Comparison of ENCODE assay signal across 17 cellular contexts in genomic region chr12:111250251-111250881, GRCh38.
DNase-seq lines count a peak whose midpoint lies in the region; ATAC-seq and TF ChIP-seq lines count a peak whose summit lies in the region.
"Had no signal": no experiment of that assay in that cellular context is flagged by ENCODE, and none has a peak within 500 bp of the region (broad histone marks: within the 10 kb centered on the region; RNA-seq: fewer than 3 reads in every experiment).

No MANE protein-coding gene starts in this region.

- no peak for TF ChIP-seq CTCF in SK-N-SH (IDR thresholded peaks at IDR 0.05)
- no peak for TF ChIP-seq CTCF in thyroid gland (IDR thresholded peaks at IDR 0.05)
- TF ChIP-seq CTCF in OCI-LY7 (conservative IDR thresholded peaks at IDR 0.05; ENCODE audit: low read length): no peak

- H3K4ac ChIP-seq in neuronal stem cell (ENCODE audit: low read length): no peak overlapping the region

- no peak for TF ChIP-seq POLR2A in thyroid gland (IDR thresholded peaks at IDR 0.05)

- no peaks in the 10 kb centered on the region for H3K79me1 ChIP-seq in neuronal stem cell (ENCODE audit: low read depth, low read length)

- intact Hi-C loops in thyroid gland (cut with DNase I): no loop called here
- intact Hi-C loops in OCI-LY7 (cut with micrococcal nuclease; ENCODE audit: unreplicated experiment): no loop called here

- no peak overlapping the region for H2BK15ac ChIP-seq in neuronal stem cell (ENCODE audit: low read length)

- H3K79me2 ChIP-seq in SK-N-SH (ENCODE audit: insufficient read depth): no peaks in the 10 kb centered on the region
- H3K79me2 ChIP-seq in OCI-LY7 (ENCODE audit: insufficient read depth, low read depth, low read length): no peaks in the 10 kb centered on the region

- H4K20me1 ChIP-seq in SK-N-SH (ENCODE audit: insufficient read depth) (no peaks in the 10 kb centered on the region), OCI-LY7 (ENCODE audit: insufficient read depth, low read length) (no peaks in the 10 kb centered on the region)
- H4K20me1 ChIP-seq: BLaER1 had no signal

- no peak overlapping the region for H2BK5ac ChIP-seq in neuronal stem cell (ENCODE audit: low read length)

- WGBS in SK-N-SH (ENCODE audit: low lambda C conversion rate): 60% methylated on average over 11 of the region's 11 CpGs
- no CpG with 5 or more reads among the region's 11 CpGs for WGBS in neuronal stem cell (ENCODE audit: extremely low coverage in 2 of 2, insufficient read length in 2 of 2, insufficient replicate concordance in 1 of 2), 2 donors
- WGBS in thyroid gland, 2 donors: 85 to 88% methylated on average over 10 of the region's 11 CpGs

- no peaks in the 10 kb centered on the region for H3K27me3 ChIP-seq in SK-N-SH (ENCODE audit: insufficient read depth)
- H3K27me3 ChIP-seq in neuronal stem cell (ENCODE audit: control insufficient read depth in 3 of 3, insufficient read depth in 3 of 3, low read depth in 1 of 3, low read length in 3 of 3): no peaks in the 10 kb centered on the region
- no peaks in the 10 kb centered on the region for H3K27me3 ChIP-seq in thyroid gland
- H3K27me3 ChIP-seq: BLaER1 had no signal

- CTCF ChIA-PET in SK-N-SH (lab: Yijun Ruan, JAX) (interaction anchor here (0.7 to 2.0 kb wide), 2 partner anchors 17 to 217 kb away, joined by 3 to 9 read pairs; no protein-coding TSS in a partner anchor), OCI-LY7 (lab: Charles Lee; ENCODE audit: unreplicated experiment) (no interaction called here)

- no peak overlapping the region for H2BK120ac ChIP-seq in neuronal stem cell (ENCODE audit: low read depth, low read length)

- no peaks in the 10 kb centered on the region for H3F3A ChIP-seq in SK-N-SH (replicated peaks; ENCODE audit: insufficient read depth)

- H4K8ac ChIP-seq in neuronal stem cell (ENCODE audit: low read depth, low read length): no peak overlapping the region

- H3K36me3 ChIP-seq in SK-N-SH (replicated peaks in 1 of 2; ENCODE audit: control insufficient read depth in 1 of 2, insufficient read depth in 2 of 2, low read length in 1 of 2) (no peaks in the 10 kb centered on the region), neuronal stem cell (replicated peaks in 1 of 2; ENCODE audit: control insufficient read depth in 2 of 2, insufficient read depth in 2 of 2, low read length in 2 of 2) (no peaks in the 10 kb centered on the region), thyroid gland (no peaks in the 10 kb centered on the region), OCI-LY7 (ENCODE audit: insufficient read depth, low read length) (no peaks in the 10 kb centered on the region)
- H3K36me3 ChIP-seq: BLaER1 had no signal

- no peak overlapping the region for H2BK12ac ChIP-seq in neuronal stem cell (ENCODE audit: low read length)

- TF ChIP-seq RAD21 in SK-N-SH (IDR thresholded peaks at IDR 0.05; ENCODE audit: low read length): no peak

- no peak overlapping the region for H3K23ac ChIP-seq in neuronal stem cell (ENCODE audit: low read depth, low read length, poor library complexity)

- peak overlapping the region; percentile 23 for H3K18ac ChIP-seq in neuronal stem cell (ENCODE audit: low read length)

- H2AK5ac ChIP-seq in neuronal stem cell (ENCODE audit: low read depth, low read length): no peak overlapping the region

- ATAC-seq in SK-N-SH treated with all-trans-retinoic acid at 6 μM for 48 hours (no peak), HG03378 (IDR thresholded peaks at IDR 0.05; ENCODE audit: unreplicated experiment) (no peak)
- ATAC-seq: CD8-positive, alpha-beta T cell had no signal

- H2AFZ ChIP-seq in SK-N-SH (ENCODE audit: low read depth) (no peak overlapping the region), neuronal stem cell (ENCODE audit: low read length) (no peak overlapping the region), OCI-LY7 (ENCODE audit: low read length) (no peak overlapping the region)

- H3K14ac ChIP-seq in neuronal stem cell (ENCODE audit: low read length): no peak overlapping the region

- DNase-seq in SK-N-SH: peak; percentile 37
- DNase-seq in neuronal stem cell (ENCODE audit: low spot score): no peak
- DNase-seq in thyroid gland: peak; percentile 26 to 44
- DNase-seq in OCI-LY7 (ENCODE audit: low spot score): no peak
- DNase-seq: Caco-2; CD4-positive, CD25-positive, alpha-beta regulatory T cell; CD8-positive, alpha-beta T cell; DMS53; DMS79 treated with DMSO at 0.1 percent for 48 hours; GF-D8; H7; HCEC 1CT had no signal

- H3K4me2 ChIP-seq in SK-N-SH: no peak overlapping the region
- H3K4me2 ChIP-seq in neuronal stem cell (ENCODE audit: insufficient read depth, low read length, poor library complexity, severe bottlenecking): no peak overlapping the region
- no peak overlapping the region for H3K4me2 ChIP-seq in OCI-LY7 (ENCODE audit: low read length)
- H3K4me2 ChIP-seq: BLaER1 had no signal

- H4K91ac ChIP-seq in neuronal stem cell (ENCODE audit: low read depth, low read length, poor library complexity): no peak overlapping the region

- peaks cover 0 to 18% of the 10 kb centered on the region in 2 experiments; a peak in 1 of 4 replicates for H3K4me1 ChIP-seq in SK-N-SH (ENCODE audit: control insufficient read depth in 1 of 2, insufficient read depth in 2 of 2, low read depth in 1 of 2, low read length in 1 of 2)
- peaks cover 5 to 17% of the 10 kb centered on the region in 2 donors for H3K4me1 ChIP-seq in neuronal stem cell (ENCODE audit: control insufficient read depth in 2 of 2, insufficient read depth in 1 of 2, low read depth in 1 of 2, low read length in 2 of 2)
- H3K4me1 ChIP-seq in thyroid gland: peaks cover 11 to 12% of the 10 kb centered on the region in 2 donors
- H3K4me1 ChIP-seq in OCI-LY7 (ENCODE audit: insufficient read depth, low read length, poor library complexity, severe bottlenecking): no peaks in the 10 kb centered on the region
- H3K4me1 ChIP-seq: BLaER1, Caco-2 had no signal

- H3K9ac ChIP-seq in SK-N-SH (no peak overlapping the region), neuronal stem cell (ENCODE audit: low read depth, low read length, poor library complexity) (no peak overlapping the region)
- H3K9ac ChIP-seq: BLaER1 had no signal

- no peaks in the 10 kb centered on the region for H3K9me3 ChIP-seq in SK-N-SH
- no peaks in the 10 kb centered on the region for H3K9me3 ChIP-seq in neuronal stem cell (replicated peaks in 1 of 2; ENCODE audit: control insufficient read depth in 2 of 2, insufficient read depth in 1 of 2, low read depth in 1 of 2, low read length in 2 of 2)
- H3K9me3 ChIP-seq in thyroid gland: no peaks in the 10 kb centered on the region
- no peaks in the 10 kb centered on the region for H3K9me3 ChIP-seq in OCI-LY7 (ENCODE audit: low read length)
- H3K9me3 ChIP-seq: BLaER1, Caco-2 had no signal

- POLR2A ChIA-PET in SK-N-SH (lab: Yijun Ruan, JAX) (no interaction called here), OCI-LY7 (lab: Charles Lee) (no interaction called here)

- H3K9me2 ChIP-seq in SK-N-SH (no peaks in the 10 kb centered on the region), OCI-LY7 (ENCODE audit: insufficient read depth, low read length) (no peaks in the 10 kb centered on the region)

- H3K27ac ChIP-seq in SK-N-SH (ENCODE audit: low read depth in 2 of 2, low read length in 1 of 2): peak overlapping the region in 1 of 2 experiments; percentile 56; a peak in 1 of 4 replicates
- H3K27ac ChIP-seq in neuronal stem cell (replicated peaks; ENCODE audit: low read length): no peak overlapping the region
- H3K27ac ChIP-seq in thyroid gland: no peak overlapping the region
- H3K27ac ChIP-seq in OCI-LY7 (ENCODE audit: low read depth, low read length, poor library complexity, severe bottlenecking): no peak overlapping the region
- H3K27ac ChIP-seq: 22Rv1, BLaER1, C4-2B had no signal

- no peak for TF ChIP-seq EP300 in SK-N-SH (IDR thresholded peaks at IDR 0.05; ENCODE audit: borderline replicate concordance in 1 of 2, low read depth in 1 of 2, low read length in 1 of 2)

- H3K4me3 ChIP-seq in SK-N-SH (ENCODE audit: low read depth in 2 of 2, low read length in 1 of 2) (no peak overlapping the region), neuronal stem cell (ENCODE audit: low read length in 2 of 2) (no peak overlapping the region), thyroid gland (replicated peaks in 1 of 3) (no peak overlapping the region), OCI-LY7 (ENCODE audit: low read depth, low read length, poor library complexity, severe bottlenecking) (no peak overlapping the region)
- H3K4me3 ChIP-seq: BLaER1 had no signal

- BruUV-seq in OCI-LY7 (replicated peaks; lab: Mats Ljungman, UMichigan): no TSS peak

TF ChIP-seq in SK-N-SH treated with all-trans-retinoic acid at 6 μM for 48 hours, 23 proteins besides CTCF, POLR2A, EP300 and RAD21 (continues in another document):
- no peak for TF ChIP-seq SNAI2 (CRISPR knock-in tag; IDR thresholded peaks at IDR 0.05)
- TF ChIP-seq BACH2 (CRISPR knock-in tag; IDR thresholded peaks at IDR 0.05; ENCODE audit: borderline replicate concordance): no peak
- no peak for TF ChIP-seq ZNF70 (CRISPR knock-in tag; IDR thresholded peaks at IDR 0.05)
- no peak for TF ChIP-seq TOX (CRISPR knock-in tag; IDR thresholded peaks at IDR 0.05; ENCODE audit: borderline replicate concordance)
- no peak for TF ChIP-seq ZC3H10 (CRISPR knock-in tag; IDR thresholded peaks at IDR 0.05)
- TF ChIP-seq ZNF8 (CRISPR knock-in tag; IDR thresholded peaks at IDR 0.05): no peak
- TF ChIP-seq GLIS3 (CRISPR knock-in tag; IDR thresholded peaks at IDR 0.05): no peak
- TF ChIP-seq TSHZ2 (CRISPR knock-in tag; IDR thresholded peaks at IDR 0.05): no peak
- TF ChIP-seq CSDC2 (CRISPR knock-in tag; IDR thresholded peaks at IDR 0.05): no peak

Comparison
In these comparisons a context has a peak if more than half of its experiments do, and no peak if none do; other contexts are left out.
1. DNase-seq: peak in SK-N-SH (single experiment) and thyroid gland (2 of 2); none in neuronal stem cell (single experiment) and OCI-LY7 (single experiment).